ENCODE assay signal across 19 cellular contexts in the genomic region with DNA sequence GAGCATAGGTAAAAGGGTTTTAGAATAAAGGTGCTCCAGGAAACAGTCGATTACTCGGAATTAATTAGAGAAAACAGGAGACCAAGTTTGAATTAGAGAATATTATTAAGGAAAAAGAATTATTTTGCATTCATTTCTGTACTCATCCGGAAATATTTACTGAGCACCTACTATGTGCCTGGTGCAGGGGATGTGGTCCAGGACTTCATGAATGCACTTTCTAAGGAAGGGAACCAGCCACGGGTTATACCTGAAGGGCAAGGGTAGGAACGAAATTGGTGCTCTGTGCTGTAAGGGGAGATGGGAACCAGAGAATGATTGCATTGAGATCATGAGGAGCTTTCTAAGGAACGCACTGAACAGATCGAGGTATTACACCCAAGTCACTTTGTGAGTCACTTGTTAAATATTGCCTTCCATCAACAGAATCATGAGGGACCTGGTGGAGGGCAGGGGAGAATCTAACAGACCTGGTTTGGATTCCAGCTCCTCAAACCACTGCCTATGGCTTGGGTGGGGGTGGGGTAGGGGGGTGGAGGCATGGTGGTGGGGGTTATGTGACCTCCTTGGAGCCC. TPM values are rescaled to one million over a fixed set of nuclear protein-coding genes. Genes with fewer than 3 reads are reported as not detected.
DNase-seq lines count a peak whose midpoint lies in the region; ATAC-seq, FAIRE-seq and TF ChIP-seq lines count a peak whose summit lies in the region.
"Had no signal": no experiment of that assay in that cellular context is flagged by ENCODE, and none has a peak within 500 bp of the region (broad histone marks: within the 10 kb centered on the region; RNA-seq: fewer than 3 reads in every experiment).

No MANE protein-coding gene starts in this region.

- WGBS in HepG2 (ENCODE audit: low lambda C conversion rate) = 29% methylated on average over 7 of the region's 7 CpGs
- WGBS in right lobe of liver (ENCODE audit: insufficient coverage, low coverage, low lambda C conversion rate, missing lambda C conversion rate) = 69% methylated on average over 7 of the region's 7 CpGs

- no peak overlapping the region for H3K9ac ChIP-seq in HepG2 (ENCODE audit: insufficient read depth, low read depth, low read length)
- H3K9ac ChIP-seq: BLaER1 had no signal

- DNase-seq in HepG2 (ENCODE audit: low spot score) = no peak
- DNase-seq in right lobe of liver = no peak
- peak; percentile 9 for DNase-seq in bronchial epithelial cell (ENCODE audit: low read depth)
- DNase-seq in kidney tubule cell (ENCODE audit: low spot score) = peak; percentile 66
- DNase-seq in stimulated activated CD4-positive, alpha-beta T cell treated with anti-CD3 and anti-CD28 coated beads, Interleukin-4, amount 100 ng/mL, for 1 hour = no peak
- no peak for DNase-seq in globus pallidus (ENCODE audit: low spot score)
- DNase-seq: 8988T; CD8-positive, alpha-beta memory T cell; H7; NCI-H1105 treated with DMSO at 0.1 percent for 48 hours; NCI-H187; NCI-H526 treated with DMSO at 0.1 percent for 48 hours had no signal

- H3K4me2 ChIP-seq in HepG2 (ENCODE audit: low read depth, low read length) = no peak overlapping the region
- H3K4me2 ChIP-seq: BLaER1 had no signal

- TF ChIP-seq EP300 in HepG2 (IDR thresholded peaks at IDR 0.05; ENCODE audit: low read depth in 2 of 2, low read length in 2 of 2) (no peak), HepG2 (CRISPR knock-in tag; IDR thresholded peaks at IDR 0.05; ENCODE audit: borderline replicate concordance) (no peak)

- H3K4me1 ChIP-seq in HepG2 (ENCODE audit: insufficient read depth, low read length) (peaks cover 58% of the 10 kb centered on the region), right lobe of liver (peaks cover 0 to 53% (median 13%) of the 10 kb centered on the region in 4 donors)

- H3K4me3 ChIP-seq in HepG2 (replicated peaks in 1 of 3; ENCODE audit: insufficient read depth in 1 of 3, low read depth in 2 of 3, low read length in 3 of 3) (no peak overlapping the region), right lobe of liver (no peak overlapping the region), bronchial epithelial cell (ENCODE audit: low read depth, low read length) (no peak overlapping the region)
- H3K4me3 ChIP-seq: BLaER1 had no signal

- H3K27ac ChIP-seq in HepG2 (ENCODE audit: extremely low read length, insufficient read depth, low read length) (no peak overlapping the region), right lobe of liver (peak overlapping the region in 1 of 3 donors; percentile 63)
- H3K27ac ChIP-seq: BLaER1 had no signal

- no peak overlapping the region for H2AFZ ChIP-seq in HepG2 (ENCODE audit: low read length)

- TF ChIP-seq CTCF in HepG2 (CRISPR knock-in tag; IDR thresholded peaks at IDR 0.05) (no peak), right lobe of liver (IDR thresholded peaks at IDR 0.05) (no peak), bronchial epithelial cell (IDR thresholded peaks at IDR 0.05; ENCODE audit: insufficient read depth, low read length, severe bottlenecking) (no peak)

- ATAC-seq in HepG2 (no peak), right lobe of liver (no peak), GM19395 (IDR thresholded peaks at IDR 0.05; ENCODE audit: unreplicated experiment) (no peak), GM21786 (IDR thresholded peaks at IDR 0.05; ENCODE audit: unreplicated experiment) (no peak)

- TF ChIP-seq POLR2A in HepG2 (IDR thresholded peaks at IDR 0.05; ENCODE audit: insufficient read depth in 1 of 2, low read depth in 2 of 2, low read length in 2 of 2) (no peak), right lobe of liver (IDR thresholded peaks at IDR 0.05) (no peak)

- H4K20me1 ChIP-seq in HepG2 (ENCODE audit: insufficient read depth, low read length) = no peaks in the 10 kb centered on the region
- H4K20me1 ChIP-seq: BLaER1 had no signal

- CTCF ChIA-PET in HepG2 (lab: Yijun Ruan, JAX; ENCODE audit: low intra/inter-chr PET ratio, low total read pairs) = no interaction called here

- no peaks in the 10 kb centered on the region for H3K9me3 ChIP-seq in HepG2 (ENCODE audit: low read length)
- H3K9me3 ChIP-seq in right lobe of liver = no peaks in the 10 kb centered on the region
- H3K9me3 ChIP-seq: BLaER1 had no signal

- FAIRE-seq in HepG2 (lab: Jason Lieb, UNC) (no peak), bronchial epithelial cell (lab: Jason Lieb, UNC) (no peak)
- FAIRE-seq: GM12892 had no signal

- no peaks in the 10 kb centered on the region for H3K79me2 ChIP-seq in HepG2 (ENCODE audit: insufficient read depth, low read length)

- in situ Hi-C loops in HepG2 (cut with HindIII; ENCODE audit: extremely low pct_ligation_motif_present, low pct_unique_long_range_greater_than_20kb) = no loop called here

- no peak for TF ChIP-seq RAD21 in HepG2 (CRISPR knock-in tag; IDR thresholded peaks at IDR 0.05)

- no TSS peak for BruUV-seq in HepG2 (replicated peaks; lab: Mats Ljungman, UMichigan)

- no peaks in the 10 kb centered on the region for H3K36me3 ChIP-seq in HepG2 (replicated peaks in 1 of 2; ENCODE audit: control insufficient read depth in 1 of 2, insufficient read depth in 2 of 2, low read length in 2 of 2)
- no peaks in the 10 kb centered on the region for H3K36me3 ChIP-seq in right lobe of liver
- H3K36me3 ChIP-seq in bronchial epithelial cell (ENCODE audit: control insufficient read depth, insufficient read depth, low read length) = no peaks in the 10 kb centered on the region
- H3K36me3 ChIP-seq: BLaER1 had no signal

- intact Hi-C loops in HepG2 (cut with micrococcal nuclease; ENCODE audit: unreplicated experiment) = no loop called here
- intact Hi-C loops in right lobe of liver (cut with DNase I) = no loop called here

- H3K27me3 ChIP-seq in HepG2 (ENCODE audit: control insufficient read depth in 1 of 2, insufficient read depth in 2 of 2, low read length in 2 of 2) (no peaks in the 10 kb centered on the region), right lobe of liver (no peaks in the 10 kb centered on the region), bronchial epithelial cell (ENCODE audit: control insufficient read depth, insufficient read depth, low read length) (no peaks in the 10 kb centered on the region)
- H3K27me3 ChIP-seq: BLaER1 had no signal

- POLR2A ChIA-PET in HepG2 (lab: Yijun Ruan, JAX) = interaction anchor here (0.8 kb wide), 1 partner anchor 9 kb away, joined by 3 read pairs; no protein-coding TSS in a partner anchor

TF ChIP-seq in HepG2, 621 proteins besides CTCF, POLR2A, EP300 and RAD21:
- TF ChIP-seq NFIC (IDR thresholded peaks at IDR 0.05; ENCODE audit: low read length) (no peak), FOSL2 (CRISPR knock-in tag; IDR thresholded peaks at IDR 0.05) (peak; percentile 43; the same call in 1 of the 2 replicates), SNAPC2 (CRISPR knock-in tag; IDR thresholded peaks at IDR 0.05) (no peak), ZNF343 (CRISPR knock-in tag; IDR thresholded peaks at IDR 0.05) (no peak), ZKSCAN1 (IDR thresholded peaks at IDR 0.05; ENCODE audit: low read length) (peak; percentile 71), ELF3 (CRISPR knock-in tag; IDR thresholded peaks at IDR 0.05) (no peak), ZFP37 (CRISPR knock-in tag; IDR thresholded peaks at IDR 0.05; ENCODE audit: borderline replicate concordance) (no peak), CBX1 (IDR thresholded peaks at IDR 0.05; ENCODE audit: low read depth) (no peak), ZBTB1 (CRISPR knock-in tag; IDR thresholded peaks at IDR 0.05; ENCODE audit: borderline replicate concordance) (no peak), REL (CRISPR knock-in tag; conservative IDR thresholded peaks at IDR 0.05) (no peak)

RNA-seq across cellular contexts. Expression of gene C11orf96, which starts 40.9 kb away (rescaled TPM):
- total RNA-seq in HepG2 (2016; rRNA removed; fragmentation: Illumina TruSeq; extraction: Trizol) (not detected in 2 replicates), right lobe of liver (100 to 1,000 TPM in 1 of 6 experiments, 10 to 100 TPM in 2, 1 to 10 TPM in 3; 5.4 to 115 (median 27.7) TPM), bronchial epithelial cell (0.26 TPM in 2 replicates)
- not detected in 2 replicates for total RNA-seq in HepG2 (2016; cell fraction: cytosol; rRNA removed; fragmentation: Illumina TruSeq; extraction: Trizol; ENCODE audit: low read depth)
- total RNA-seq in HepG2 (2016; cell fraction: insoluble cytoplasmic fraction; rRNA removed; fragmentation: Illumina TruSeq; extraction: Trizol) = not detected in 2 replicates
- total RNA-seq in HepG2 (2016; cell fraction: membrane; rRNA removed; fragmentation: Illumina TruSeq; extraction: Trizol) = not detected in 2 replicates
- total RNA-seq in HepG2 (2016; cell fraction: nucleus; rRNA removed; fragmentation: Illumina TruSeq; extraction: Trizol) = not detected in 2 replicates
- polyA plus RNA-seq in HepG2 (2011; rRNA removed) = 0.08 and 0.35 TPM in 2 replicates
- polyA plus RNA-seq in HepG2 (2011; cell fraction: cytosol; rRNA removed) = 0.25 and 0.28 TPM in 2 replicates
- 0.13 and 0.62 TPM in 2 replicates for polyA plus RNA-seq in HepG2 (2011; cell fraction: nucleus; rRNA removed)
- polyA plus RNA-seq in HepG2 (2012) = 0.80 TPM in 1 of 2 replicates, not detected in the other
- not detected in 2 replicates for polyA plus RNA-seq in HepG2 (2016; cell fraction: cytosol; fragmentation: Illumina TruSeq; extraction: Trizol; ENCODE audit: low read depth)
- not detected in 2 replicates for polyA plus RNA-seq in HepG2 (2016; cell fraction: insoluble cytoplasmic fraction; fragmentation: Illumina TruSeq; extraction: Trizol; ENCODE audit: low read depth)
- polyA plus RNA-seq in HepG2 (2016; cell fraction: membrane; fragmentation: Illumina TruSeq; extraction: Trizol; ENCODE audit: low read depth) = not detected in 2 replicates
- not detected in 2 replicates for polyA plus RNA-seq in HepG2 (2016; cell fraction: nucleus; fragmentation: Illumina TruSeq; extraction: Trizol; ENCODE audit: insufficient read depth, low read depth)
- polyA minus RNA-seq in HepG2 (2011; rRNA and poly(A)+ RNA removed; ENCODE audit: low replicate concordance) = not detected in 2 replicates
- polyA minus RNA-seq in HepG2 (2011; cell fraction: cytosol; rRNA and poly(A)+ RNA removed) = 0.49 TPM in 1 of 2 replicates, not detected in the other
- not detected in 2 replicates for polyA minus RNA-seq in HepG2 (2011; cell fraction: nucleus; rRNA and poly(A)+ RNA removed)
- total RNA-seq: LHCN-M2, OCI-LY7 had no signal
- polyA plus RNA-seq: CD8-positive, alpha-beta memory T cell; IgD-negative memory B cell had no signal

Comparison
In these comparisons a context has a peak if more than half of its experiments do, and no peak if none do; other contexts are left out.
1. DNase-seq: peak in bronchial epithelial cell (single experiment) and kidney tubule cell (single experiment); none in HepG2 (single experiment), right lobe of liver (0 of 3), stimulated activated CD4-positive, alpha-beta T cell treated with anti-CD3 and anti-CD28 coated beads, Interleukin-4, amount 100 ng/mL, for 1 hour (single experiment) and globus pallidus (single experiment).